In the genomic region with DNA sequence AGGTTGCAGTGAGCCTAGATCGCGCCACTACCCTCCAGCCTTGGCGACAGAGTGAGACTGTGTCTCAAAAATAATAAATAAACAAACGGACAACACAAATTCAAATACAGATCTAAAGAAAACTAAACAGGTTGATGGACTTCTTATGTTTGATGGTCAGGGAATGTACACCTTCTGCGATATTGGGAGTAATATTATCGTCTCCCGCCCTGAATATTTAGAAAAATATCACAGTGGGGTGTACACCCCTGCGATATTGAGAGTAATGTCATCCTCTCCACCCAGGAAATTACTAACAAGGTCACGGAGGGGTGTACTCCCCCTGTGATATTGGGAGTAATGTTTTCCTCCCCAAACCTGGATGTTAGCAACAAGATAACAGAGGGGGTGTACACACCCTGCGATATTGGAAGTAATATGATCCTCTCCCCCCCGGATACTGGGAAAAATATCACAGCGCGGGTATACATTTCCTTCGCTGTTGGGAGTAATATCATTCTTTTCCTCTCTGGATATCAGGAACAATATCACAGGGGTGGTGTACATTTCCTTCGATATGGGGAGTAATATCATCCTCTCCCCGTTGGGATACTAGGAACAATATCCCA, we compare ENCODE assay signal across 7 cellular contexts. TPM values are rescaled to one million over a fixed set of nuclear protein-coding genes. Genes with fewer than 3 reads are reported as not detected.
A peak's percentile ranks its signal among the peaks of the same experiment; 100 is the strongest.
DNase-seq lines count a peak whose midpoint lies in the region; ATAC-seq and TF ChIP-seq lines count a peak whose summit lies in the region.

No MANE protein-coding gene starts in this region.

- H3K27me3 ChIP-seq in HL-60 (ENCODE audit: insufficient read depth, poor library complexity, severe bottlenecking) (no peaks in the 10 kb centered on the region), iPS-18a (ENCODE audit: control insufficient read depth, insufficient read depth, low read length) (no peaks in the 10 kb centered on the region)

- H3K27me3 Mint-ChIP-seq in activated CD8-positive, alpha-beta T cell treated with anti-CD3 and anti-CD28 coated beads for 36 hours = peaks cover 2% of the 10 kb centered on the region
- H3K27me3 Mint-ChIP-seq in stimulated activated naive B cell treated with anti-CD40 and anti-IgM and Interleukin-4, amounts not matched to agents 10 μg/mL and 1 μg/mL and 100 μg/mL, for 72 hours = peaks cover 7 to 8% of the 10 kb centered on the region in 2 donors

- H3K9me3 ChIP-seq in iPS-18a (ENCODE audit: control insufficient read depth, low read depth, low read length) = no peaks in the 10 kb centered on the region

- no peaks in the 10 kb centered on the region for H3K9me3 Mint-ChIP-seq in activated CD8-positive, alpha-beta T cell treated with anti-CD3 and anti-CD28 coated beads for 36 hours
- no peaks in the 10 kb centered on the region for H3K9me3 Mint-ChIP-seq in stimulated activated naive B cell treated with anti-CD40 and anti-IgM and Interleukin-4, amounts not matched to agents 10 μg/mL and 1 μg/mL and 100 μg/mL, for 72 hours

- peak overlapping the region; percentile 99 for H3K4me3 Mint-ChIP-seq in activated CD8-positive, alpha-beta T cell treated with anti-CD3 and anti-CD28 coated beads for 36 hours
- peak overlapping the region; percentile 95 to 99 for H3K4me3 Mint-ChIP-seq in stimulated activated naive B cell treated with anti-CD40 and anti-IgM and Interleukin-4, amounts not matched to agents 10 μg/mL and 1 μg/mL and 100 μg/mL, for 72 hours

- no peak for TF ChIP-seq CTCF in HL-60 (IDR thresholded peaks at IDR 0.05; ENCODE audit: insufficient read depth, low read length)
- no peak for TF ChIP-seq CTCF in activated CD8-positive, alpha-beta T cell treated with anti-CD3 and anti-CD28 coated beads for 36 hours (IDR thresholded peaks at IDR 0.05)

- POLR2A ChIA-PET in activated CD8-positive, alpha-beta T cell treated with anti-CD3 and anti-CD28 coated beads for 36 hours (lab: Charles Lee) = interaction anchor here (1.0 to 1.6 kb wide), 3 partner anchors 24 to 202 kb away, joined by 3 to 8 read pairs (median 3); partner anchors contain the start of gene EVA1C

- peaks cover 10% of the 10 kb centered on the region for H3K4me1 Mint-ChIP-seq in activated CD8-positive, alpha-beta T cell treated with anti-CD3 and anti-CD28 coated beads for 36 hours (ENCODE audit: low read depth)
- H3K4me1 Mint-ChIP-seq in stimulated activated naive B cell treated with anti-CD40 and anti-IgM and Interleukin-4, amounts not matched to agents 10 μg/mL and 1 μg/mL and 100 μg/mL, for 72 hours = peaks cover 2 to 5% of the 10 kb centered on the region in 2 donors

- H3K4me1 ChIP-seq in iPS-18a (ENCODE audit: control insufficient read depth, low read depth, low read length) = no peaks in the 10 kb centered on the region

- intact Hi-C loops in activated CD8-positive, alpha-beta T cell treated with anti-CD3 and anti-CD28 coated beads for 36 hours (cut with micrococcal nuclease) = no loop called here

- H3K36me3 ChIP-seq in iPS-18a (ENCODE audit: control insufficient read depth, low read depth, low read length) = peaks cover 10% of the 10 kb centered on the region

- peak overlapping the region; percentile 85 for H3K9ac ChIP-seq in iPS-18a (ENCODE audit: low read length)

- CTCF ChIA-PET in activated CD8-positive, alpha-beta T cell treated with anti-CD3 and anti-CD28 coated beads for 36 hours (lab: Charles Lee) = interaction anchor here (1.0 to 5.4 kb wide), 3 partner anchors 14 to 200 kb away, joined by 3 to 67 read pairs (median 4); no protein-coding TSS in a partner anchor

- H3K27ac Mint-ChIP-seq in activated CD8-positive, alpha-beta T cell treated with anti-CD3 and anti-CD28 coated beads for 36 hours = peak overlapping the region; percentile 81
- H3K27ac Mint-ChIP-seq in stimulated activated naive B cell treated with anti-CD40 and anti-IgM and Interleukin-4, amounts not matched to agents 10 μg/mL and 1 μg/mL and 100 μg/mL, for 72 hours = peak overlapping the region; percentile 97

- H3K27ac ChIP-seq in HL-60 (replicated peaks) = peak overlapping the region; percentile 96
- no peak overlapping the region for H3K27ac ChIP-seq in iPS-18a (ENCODE audit: low read length)

- H3K4me3 ChIP-seq in HL-60 (replicated peaks; ENCODE audit: insufficient read depth, low read length) (peak overlapping the region; percentile 98), iPS-18a (ENCODE audit: low read length) (peak overlapping the region; percentile 87)

- no peak for DNase-seq in HL-60 (ENCODE audit: low read depth in 1 of 2, low spot score in 1 of 2)
- DNase-seq in activated CD8-positive, alpha-beta T cell treated with anti-CD3 and anti-CD28 coated beads for 36 hours = no peak
- no peak for DNase-seq in stimulated activated naive B cell treated with anti-CD40 and anti-IgM and Interleukin-4, amounts not matched to agents 10 μg/mL and 1 μg/mL and 100 μg/mL, for 72 hours
- DNase-seq in NCI-H774 (lab: John Stamatoyannopoulos, UW) = no peak

- no peak for ATAC-seq in activated CD8-positive, alpha-beta T cell treated with anti-CD3 and anti-CD28 coated beads for 36 hours
- ATAC-seq in stimulated activated naive B cell treated with anti-CD40 and anti-IgM and Interleukin-4, amounts not matched to agents 10 μg/mL and 1 μg/mL and 100 μg/mL, for 72 hours (replicated peaks) = no peak
- ATAC-seq in HG03469 (IDR thresholded peaks at IDR 0.05; ENCODE audit: unreplicated experiment) = no peak
- ATAC-seq in GM21360 (IDR thresholded peaks at IDR 0.05; ENCODE audit: unreplicated experiment) = no peak

- H3K36me3 Mint-ChIP-seq in activated CD8-positive, alpha-beta T cell treated with anti-CD3 and anti-CD28 coated beads for 36 hours (ENCODE audit: low read depth) = peaks cover 10% of the 10 kb centered on the region
- peaks cover 3 to 11% of the 10 kb centered on the region in 2 donors for H3K36me3 Mint-ChIP-seq in stimulated activated naive B cell treated with anti-CD40 and anti-IgM and Interleukin-4, amounts not matched to agents 10 μg/mL and 1 μg/mL and 100 μg/mL, for 72 hours

RNA-seq across cellular contexts. Expression of gene CFAP298, which starts 1.4 kb away (rescaled TPM):
- total RNA-seq in activated CD8-positive, alpha-beta T cell treated with anti-CD3 and anti-CD28 coated beads for 36 hours = 10 to 100 TPM; 36.2 to 39.5 TPM

RNA-seq across cellular contexts. Expression of gene TCP10L, which starts 28.2 kb away (rescaled TPM):
- total RNA-seq in activated CD8-positive, alpha-beta T cell treated with anti-CD3 and anti-CD28 coated beads for 36 hours = under 1 TPM; 0.31 to 0.63 TPM
